20 cellular contexts compared by ENCODE assay signal in the genomic region with DNA sequence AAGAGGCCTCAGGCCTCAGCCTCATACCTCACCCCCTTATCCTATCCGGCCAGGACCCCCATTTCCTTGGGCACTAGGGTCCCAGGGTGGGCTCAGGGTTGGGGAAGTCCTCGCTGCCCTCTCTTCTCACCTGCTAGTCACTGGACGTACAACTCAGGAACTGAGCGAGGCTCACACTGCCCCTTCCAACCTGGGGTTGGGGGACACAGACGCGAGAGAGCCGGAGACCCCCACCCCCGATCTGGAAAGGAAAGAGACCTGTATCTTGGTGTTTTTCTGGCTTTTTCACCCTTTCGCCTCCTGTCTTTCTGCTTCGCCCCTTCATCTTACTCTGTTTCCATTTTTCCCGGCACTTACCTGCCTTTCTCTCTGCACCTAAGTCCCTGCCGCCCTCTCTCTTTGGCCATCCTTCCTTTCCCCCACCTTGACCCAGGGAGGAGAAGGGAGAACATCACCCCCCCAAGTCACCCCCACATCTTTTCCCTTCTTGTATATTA. TPM values are rescaled to one million over a fixed set of nuclear protein-coding genes. Genes with fewer than 3 reads are reported as not detected.
DNase-seq lines count a peak whose midpoint lies in the region; ATAC-seq and TF ChIP-seq lines count a peak whose summit lies in the region.
"Had no signal": no experiment of that assay in that cellular context is flagged by ENCODE, and none has a peak within 500 bp of the region (broad histone marks: within the 10 kb centered on the region; RNA-seq: fewer than 3 reads in every experiment).

No MANE protein-coding gene starts in this region.

- no peak overlapping the region for H3K9ac ChIP-seq in colonic mucosa (ENCODE audit: low read depth in 2 of 2, low read length in 2 of 2)
- H3K9ac ChIP-seq: KMS-11 had no signal

- no peak overlapping the region for H3K4me3 Mint-ChIP-seq in activated naive CD8-positive, alpha-beta T cell treated with anti-CD3 and anti-CD28 coated beads, Interleukin-2, amount 10 ng/mL, durations not matched to agents 7 days and 5 days
- no peak overlapping the region for H3K4me3 Mint-ChIP-seq in activated naive CD8-positive, alpha-beta T cell treated with anti-CD3 and anti-CD28 coated beads for 36 hours
- peak overlapping the region; percentile 68 for H3K4me3 Mint-ChIP-seq in endothelial cell (ENCODE audit: unreplicated experiment)
- no peak overlapping the region for H3K4me3 Mint-ChIP-seq in stimulated activated naive B cell treated with anti-CD40 and anti-IgM and Interleukin-4, amounts not matched to agents 10 μg/mL and 1 μg/mL and 100 μg/mL, for 72 hours

- H3K27ac ChIP-seq in RWPE1: peak overlapping the region; percentile 100
- no peak overlapping the region for H3K27ac ChIP-seq in colonic mucosa
- H3K27ac ChIP-seq: KMS-11, ovary had no signal

- no peaks in the 10 kb centered on the region for H3K27me3 ChIP-seq in colonic mucosa
- H3K27me3 ChIP-seq: ovary had no signal

- H3K4me3 ChIP-seq in colonic mucosa: no peak overlapping the region
- H3K4me3 ChIP-seq: ovary, skin epidermis had no signal

- CTCF ChIA-PET in RWPE1 (lab: Yijun Ruan, JAX): no interaction called here

- H3K9me3 Mint-ChIP-seq in activated naive CD8-positive, alpha-beta T cell treated with anti-CD3 and anti-CD28 coated beads, Interleukin-2, amount 10 ng/mL, durations not matched to agents 7 days and 5 days: no peaks in the 10 kb centered on the region
- no peaks in the 10 kb centered on the region for H3K9me3 Mint-ChIP-seq in activated naive CD8-positive, alpha-beta T cell treated with anti-CD3 and anti-CD28 coated beads for 36 hours
- H3K9me3 Mint-ChIP-seq in endothelial cell (ENCODE audit: unreplicated experiment): no peaks in the 10 kb centered on the region
- no peaks in the 10 kb centered on the region for H3K9me3 Mint-ChIP-seq in stimulated activated naive B cell treated with anti-CD40 and anti-IgM and Interleukin-4, amounts not matched to agents 10 μg/mL and 1 μg/mL and 100 μg/mL, for 72 hours
- H3K9me3 Mint-ChIP-seq: T-cell had no signal

- H3K9me3 ChIP-seq in colonic mucosa: no peaks in the 10 kb centered on the region
- H3K9me3 ChIP-seq: ovary had no signal

- peaks cover 34% of the 10 kb centered on the region for H3K36me3 Mint-ChIP-seq in activated naive CD8-positive, alpha-beta T cell treated with anti-CD3 and anti-CD28 coated beads, Interleukin-2, amount 10 ng/mL, durations not matched to agents 7 days and 5 days
- H3K36me3 Mint-ChIP-seq in activated naive CD8-positive, alpha-beta T cell treated with anti-CD3 and anti-CD28 coated beads for 36 hours: peaks cover 24% of the 10 kb centered on the region
- H3K36me3 Mint-ChIP-seq in endothelial cell (ENCODE audit: low read depth, unreplicated experiment): peaks cover 33% of the 10 kb centered on the region
- peaks cover 31 to 57% of the 10 kb centered on the region in 2 donors for H3K36me3 Mint-ChIP-seq in stimulated activated naive B cell treated with anti-CD40 and anti-IgM and Interleukin-4, amounts not matched to agents 10 μg/mL and 1 μg/mL and 100 μg/mL, for 72 hours

- TF ChIP-seq CTCF in RWPE1 (conservative IDR thresholded peaks at IDR 0.05; ENCODE audit: low read depth): no peak
- no peak for TF ChIP-seq CTCF in endothelial cell (IDR thresholded peaks at IDR 0.05; ENCODE audit: unreplicated experiment)
- no peak for TF ChIP-seq CTCF in colonic mucosa (IDR thresholded peaks at IDR 0.05)

- no peak for DNase-seq in activated naive CD8-positive, alpha-beta T cell treated with anti-CD3 and anti-CD28 coated beads, Interleukin-2, amount 10 ng/mL, durations not matched to agents 7 days and 5 days
- no peak for DNase-seq in activated naive CD8-positive, alpha-beta T cell treated with anti-CD3 and anti-CD28 coated beads for 36 hours
- DNase-seq in RWPE1 (ENCODE audit: low spot score) (no peak), endothelial cell (ENCODE audit: low spot score) (no peak), cerebellum (ENCODE audit: low spot score) (no peak), colonic mucosa (no peak)
- no peak for DNase-seq in stimulated activated naive B cell treated with anti-CD40 and anti-IgM and Interleukin-4, amounts not matched to agents 10 μg/mL and 1 μg/mL and 100 μg/mL, for 72 hours
- DNase-seq: activated CD4-positive, CD25-positive, alpha-beta regulatory T cell; anterior cingulate cortex; DMS153; midbrain; NCI-H1436 treated with DMSO at 0.1 percent for 48 hours; NCI-H524 treated with DMSO at 0.1 percent for 48 hours; ovary; stimulated activated naive CD4-positive, alpha-beta T cell treated with Interleukin-2 at 50 U/mL for 16 hours had no signal

- peaks cover 20% of the 10 kb centered on the region for H3K4me1 Mint-ChIP-seq in activated naive CD8-positive, alpha-beta T cell treated with anti-CD3 and anti-CD28 coated beads, Interleukin-2, amount 10 ng/mL, durations not matched to agents 7 days and 5 days
- H3K4me1 Mint-ChIP-seq in activated naive CD8-positive, alpha-beta T cell treated with anti-CD3 and anti-CD28 coated beads for 36 hours: peaks cover 23% of the 10 kb centered on the region
- peaks cover 4% of the 10 kb centered on the region for H3K4me1 Mint-ChIP-seq in endothelial cell (ENCODE audit: unreplicated experiment)
- peaks cover 20 to 43% of the 10 kb centered on the region in 2 donors for H3K4me1 Mint-ChIP-seq in stimulated activated naive B cell treated with anti-CD40 and anti-IgM and Interleukin-4, amounts not matched to agents 10 μg/mL and 1 μg/mL and 100 μg/mL, for 72 hours

- H3K4me1 ChIP-seq in colonic mucosa: no peaks in the 10 kb centered on the region

- no peak for ATAC-seq in activated naive CD8-positive, alpha-beta T cell treated with anti-CD3 and anti-CD28 coated beads, Interleukin-2, amount 10 ng/mL, durations not matched to agents 7 days and 5 days (ENCODE audit: low read depth)
- ATAC-seq in stimulated activated naive B cell treated with anti-CD40 and anti-IgM and Interleukin-4, amounts not matched to agents 10 μg/mL and 1 μg/mL and 100 μg/mL, for 72 hours (replicated peaks): no peak
- no peak for ATAC-seq in GM21619 (IDR thresholded peaks at IDR 0.05; ENCODE audit: unreplicated experiment)
- ATAC-seq: T-cell had no signal

- intact Hi-C loops in colonic mucosa (cut with DNase I): loop anchor here (5.0 kb wide), 1 partner anchor 34 kb away; the partner anchor contains the start of gene ZSWIM4

- peak overlapping the region; percentile 19 for H3K27ac Mint-ChIP-seq in activated naive CD8-positive, alpha-beta T cell treated with anti-CD3 and anti-CD28 coated beads, Interleukin-2, amount 10 ng/mL, durations not matched to agents 7 days and 5 days
- H3K27ac Mint-ChIP-seq in activated naive CD8-positive, alpha-beta T cell treated with anti-CD3 and anti-CD28 coated beads for 36 hours: no peak overlapping the region
- H3K27ac Mint-ChIP-seq in endothelial cell (ENCODE audit: unreplicated experiment): no peak overlapping the region
- peak overlapping the region; percentile 31 for H3K27ac Mint-ChIP-seq in stimulated activated naive B cell treated with anti-CD40 and anti-IgM and Interleukin-4, amounts not matched to agents 10 μg/mL and 1 μg/mL and 100 μg/mL, for 72 hours

- no peaks in the 10 kb centered on the region for H3K27me3 Mint-ChIP-seq in activated naive CD8-positive, alpha-beta T cell treated with anti-CD3 and anti-CD28 coated beads, Interleukin-2, amount 10 ng/mL, durations not matched to agents 7 days and 5 days
- no peaks in the 10 kb centered on the region for H3K27me3 Mint-ChIP-seq in activated naive CD8-positive, alpha-beta T cell treated with anti-CD3 and anti-CD28 coated beads for 36 hours
- peaks cover 14% of the 10 kb centered on the region for H3K27me3 Mint-ChIP-seq in endothelial cell (ENCODE audit: unreplicated experiment)
- no peaks in the 10 kb centered on the region for H3K27me3 Mint-ChIP-seq in stimulated activated naive B cell treated with anti-CD40 and anti-IgM and Interleukin-4, amounts not matched to agents 10 μg/mL and 1 μg/mL and 100 μg/mL, for 72 hours
- H3K27me3 Mint-ChIP-seq: T-cell had no signal

- peaks cover 8% of the 10 kb centered on the region for H3K36me3 ChIP-seq in colonic mucosa

- POLR2A ChIA-PET in activated naive CD8-positive, alpha-beta T cell treated with anti-CD3 and anti-CD28 coated beads, Interleukin-2, amount 10 ng/mL, durations not matched to agents 7 days and 5 days (lab: Charles Lee): interaction anchor here (1.7 kb wide), 1 partner anchor 36 kb away, joined by 7 read pairs; the partner anchor contains the start of gene ZSWIM4
- POLR2A ChIA-PET in RWPE1 (lab: Yijun Ruan, JAX; ENCODE audit: low non-redundant PET): no interaction called here

RNA-seq across cellular contexts. Expression of gene ZSWIM4, which starts 36.4 kb away (rescaled TPM):
- total RNA-seq in activated naive CD8-positive, alpha-beta T cell treated with anti-CD3 and anti-CD28 coated beads, Interleukin-2, amount 10 ng/mL, durations not matched to agents 7 days and 5 days: 1 to 10 TPM; 9.6 to 9.9 TPM
- total RNA-seq in activated naive CD8-positive, alpha-beta T cell treated with anti-CD3 and anti-CD28 coated beads for 36 hours: 1 to 10 TPM; 4.3 to 4.4 TPM
- total RNA-seq in endothelial cell (ENCODE audit: unreplicated experiment) (43.7 TPM), cerebellum (13.6 TPM), colonic mucosa (1 to 10 TPM; 2.9 to 4.3 TPM)

RNA-seq across cellular contexts. Expression of gene NANOS3, which starts 45.3 kb away (rescaled TPM):
- total RNA-seq in activated naive CD8-positive, alpha-beta T cell treated with anti-CD3 and anti-CD28 coated beads, Interleukin-2, amount 10 ng/mL, durations not matched to agents 7 days and 5 days: 1 to 10 TPM in 1 of 2 experiments, not detected in 1; 2.3 TPM
- under 1 TPM; 0.70 to 0.80 TPM for total RNA-seq in activated naive CD8-positive, alpha-beta T cell treated with anti-CD3 and anti-CD28 coated beads for 36 hours
- total RNA-seq in endothelial cell (ENCODE audit: unreplicated experiment): 0.69 TPM
- 2.9 TPM for total RNA-seq in cerebellum
- not detected for total RNA-seq in colonic mucosa
- total RNA-seq: H1 had no signal

RNA-seq across cellular contexts. Expression of gene C19orf53, which starts 57.4 kb away (rescaled TPM):
- 10 to 100 TPM; 85.2 to 88.1 TPM for total RNA-seq in activated naive CD8-positive, alpha-beta T cell treated with anti-CD3 and anti-CD28 coated beads, Interleukin-2, amount 10 ng/mL, durations not matched to agents 7 days and 5 days
- 100 to 1,000 TPM; 137 to 141 TPM for total RNA-seq in activated naive CD8-positive, alpha-beta T cell treated with anti-CD3 and anti-CD28 coated beads for 36 hours
- total RNA-seq in endothelial cell (ENCODE audit: unreplicated experiment) (98.4 TPM), cerebellum (15.5 TPM), colonic mucosa (10 to 100 TPM; 48.5 to 82.6 TPM)

Comparison
In these comparisons a context has a peak if more than half of its experiments do, and no peak if none do; other contexts are left out.
1. H3K27ac Mint-ChIP-seq: peak in activated naive CD8-positive, alpha-beta T cell treated with anti-CD3 and anti-CD28 coated beads, Interleukin-2, amount 10 ng/mL, durations not matched to agents 7 days and 5 days (single experiment) and stimulated activated naive B cell treated with anti-CD40 and anti-IgM and Interleukin-4, amounts not matched to agents 10 μg/mL and 1 μg/mL and 100 μg/mL, for 72 hours (single experiment); none in activated naive CD8-positive, alpha-beta T cell treated with anti-CD3 and anti-CD28 coated beads for 36 hours (single experiment) and endothelial cell (single experiment).